ENCODE assay signal across 9 cellular contexts in genomic region chr4:8050555-8051206, GRCh38.
DNase-seq lines count a peak whose midpoint lies in the region; ATAC-seq and TF ChIP-seq lines count a peak whose summit lies in the region.
"Had no signal": no experiment of that assay in that cellular context is flagged by ENCODE, and none has a peak within 500 bp of the region (broad histone marks: within the 10 kb centered on the region; RNA-seq: fewer than 3 reads in every experiment).

No MANE protein-coding gene starts in this region.

- POLR2A ChIA-PET in A673 (lab: Charles Lee; ENCODE audit: low non-redundant PET) (interaction anchor here (0.5 to 0.6 kb wide), 2 partner anchors 26 to 76 kb away, joined by 4 to 11 read pairs; no protein-coding TSS in a partner anchor), OCI-LY7 (lab: Charles Lee) (interaction anchor here (0.6 to 0.7 kb wide), 2 partner anchors 66 to 165 kb away, joined by 3 read pairs; no protein-coding TSS in a partner anchor)

- H3K9me3 ChIP-seq in A673 (ENCODE audit: low read depth, low read length, poor library complexity, severe bottlenecking) (peaks cover 7% of the 10 kb centered on the region), ectodermal cell (ENCODE audit: control insufficient read depth, low read length) (no peaks in the 10 kb centered on the region), OCI-LY7 (ENCODE audit: low read length) (no peaks in the 10 kb centered on the region)

- CTCF ChIA-PET in A673 (lab: Charles Lee), result no interaction called here
- CTCF ChIA-PET in OCI-LY7 (lab: Charles Lee; ENCODE audit: unreplicated experiment), result no interaction called here

- WGBS in ectodermal cell, 2 experiments, result 61 to 64% methylated on average over 28 of the region's 28 CpGs

- H4K20me1 ChIP-seq in OCI-LY7 (ENCODE audit: insufficient read depth, low read length), result no peaks in the 10 kb centered on the region

- no peak for ATAC-seq in GM21619 (IDR thresholded peaks at IDR 0.05; ENCODE audit: unreplicated experiment)

- TF ChIP-seq CTCF in A673 (conservative IDR thresholded peaks at IDR 0.05; ENCODE audit: low read depth, low read length), result no peak
- TF ChIP-seq CTCF in OCI-LY7 (conservative IDR thresholded peaks at IDR 0.05; ENCODE audit: low read length), result no peak

- no peaks in the 10 kb centered on the region for H3K79me2 ChIP-seq in OCI-LY7 (ENCODE audit: insufficient read depth, low read depth, low read length)

- DNase-seq in A673 (ENCODE audit: low spot score), result peak; percentile 50
- DNase-seq in NCI-H2107 (lab: John Stamatoyannopoulos, UW), result peak; percentile 52
- DNase-seq in medulla oblongata (ENCODE audit: extremely low spot score), result peak; percentile 86
- no peak for DNase-seq in stimulated activated CD4-positive, alpha-beta T cell treated with anti-CD3 and anti-CD28 coated beads, Interleukin-1b, Interleukin-23, amount 100 ng/mL, for 48 hours
- no peak for DNase-seq in OCI-LY7 (ENCODE audit: low spot score)
- no peak for DNase-seq in AML-193 (lab: John Stamatoyannopoulos, UW)
- DNase-seq: activated naive CD8-positive, alpha-beta T cell treated with anti-CD3 and anti-CD28 coated beads, Interleukin-2, amount 10 ng/mL, durations not matched to agents 7 days and 5 days had no signal

- H3K27me3 ChIP-seq in A673 (replicated peaks; ENCODE audit: insufficient read depth, low read depth, low read length, poor library complexity), result no peaks in the 10 kb centered on the region
- H3K27me3 ChIP-seq in ectodermal cell (ENCODE audit: control insufficient read depth, insufficient read depth, low read length, poor library complexity, severe bottlenecking), result no peaks in the 10 kb centered on the region

- H2AFZ ChIP-seq in OCI-LY7 (ENCODE audit: low read length), result no peak overlapping the region

- H3K4me3 ChIP-seq in A673 (ENCODE audit: low read depth, low read length, poor library complexity, severe bottlenecking), result no peak overlapping the region
- no peak overlapping the region for H3K4me3 ChIP-seq in ectodermal cell (ENCODE audit: insufficient read depth, low read depth, low read length)
- no peak overlapping the region for H3K4me3 ChIP-seq in OCI-LY7 (ENCODE audit: low read depth, low read length, poor library complexity, severe bottlenecking)

- H3K4me1 ChIP-seq in A673 (ENCODE audit: insufficient read depth, low read length, poor library complexity, severe bottlenecking), result peaks cover 9% of the 10 kb centered on the region
- peaks cover 10% of the 10 kb centered on the region for H3K4me1 ChIP-seq in ectodermal cell (ENCODE audit: control insufficient read depth, insufficient read depth, low read length)
- H3K4me1 ChIP-seq in OCI-LY7 (ENCODE audit: insufficient read depth, low read length, poor library complexity, severe bottlenecking), result no peaks in the 10 kb centered on the region

- H3K36me3 ChIP-seq in A673 (ENCODE audit: insufficient read depth, low read length, poor library complexity, severe bottlenecking), result no peaks in the 10 kb centered on the region
- H3K36me3 ChIP-seq in ectodermal cell (ENCODE audit: control insufficient read depth, insufficient read depth, low read length), result no peaks in the 10 kb centered on the region
- no peaks in the 10 kb centered on the region for H3K36me3 ChIP-seq in OCI-LY7 (ENCODE audit: insufficient read depth, low read length)

- intact Hi-C loops in A673 (cut with micrococcal nuclease; ENCODE audit: unreplicated experiment) (no loop called here), OCI-LY7 (cut with micrococcal nuclease; ENCODE audit: unreplicated experiment) (no loop called here)

- no TSS peak for BruUV-seq in A673 (replicated peaks; lab: Mats Ljungman, UMichigan)
- BruUV-seq in OCI-LY7 (replicated peaks; lab: Mats Ljungman, UMichigan), result no TSS peak

- peak overlapping the region; percentile 59 for H3K27ac ChIP-seq in A673 (ENCODE audit: low read depth, low read length, poor library complexity, severe bottlenecking)
- peak overlapping the region; percentile 36 for H3K27ac ChIP-seq in ectodermal cell (ENCODE audit: insufficient read depth, low read depth, low read length, poor library complexity, severe bottlenecking)
- no peak overlapping the region for H3K27ac ChIP-seq in OCI-LY7 (ENCODE audit: low read depth, low read length, poor library complexity, severe bottlenecking)

- no peak overlapping the region for H3K4me2 ChIP-seq in OCI-LY7 (ENCODE audit: low read length)

- H3K9me2 ChIP-seq in OCI-LY7 (ENCODE audit: insufficient read depth, low read length), result no peaks in the 10 kb centered on the region

Comparison
In these comparisons a context has a peak if more than half of its experiments do, and no peak if none do; other contexts are left out.
1. DNase-seq: peak in A673 (single experiment), NCI-H2107 (single experiment) and medulla oblongata (single experiment); none in stimulated activated CD4-positive, alpha-beta T cell treated with anti-CD3 and anti-CD28 coated beads, Interleukin-1b, Interleukin-23, amount 100 ng/mL, for 48 hours (single experiment), OCI-LY7 (single experiment) and AML-193 (0 of 2).